Comparison of ENCODE assay signal across 14 cellular contexts in genomic region chr6:156994215-156995076, GRCh38.
DNase-seq lines count a peak whose midpoint lies in the region; ATAC-seq and TF ChIP-seq lines count a peak whose summit lies in the region.
"Had no signal": no experiment of that assay in that cellular context is flagged by ENCODE, and none has a peak within 500 bp of the region (broad histone marks: within the 10 kb centered on the region; RNA-seq: fewer than 3 reads in every experiment).

No MANE protein-coding gene starts in this region.

- peaks cover 12% of the 10 kb centered on the region for H3K4me1 ChIP-seq in endodermal cell (ENCODE audit: control insufficient read depth, insufficient read depth, low read length)

- H3K4me3 ChIP-seq in LNCaP clone FGC (ENCODE audit: low read depth, low read length) (peak overlapping the region; percentile 27), endodermal cell (ENCODE audit: low read length) (peak overlapping the region; percentile 53)
- H3K4me3 ChIP-seq: BLaER1 had no signal

- ATAC-seq in GM21619 (IDR thresholded peaks at IDR 0.05; ENCODE audit: unreplicated experiment): no peak

- 90 to 93% methylated on average over 11 to 13 of the region's 13 CpGs for WGBS in endodermal cell (ENCODE audit: insufficient coverage in 1 of 2, insufficient read length in 1 of 2), 2 experiments

- no peaks in the 10 kb centered on the region for H3K36me3 ChIP-seq in endodermal cell (ENCODE audit: control insufficient read depth, insufficient read depth, low read length)
- H3K36me3 ChIP-seq: brain microvascular endothelial cell had no signal

- H3K9me3 ChIP-seq in endodermal cell (ENCODE audit: control insufficient read depth, low read length): no peaks in the 10 kb centered on the region
- H3K9me3 ChIP-seq: BLaER1 had no signal

- peaks cover 38% of the 10 kb centered on the region for H3K4me1 Mint-ChIP-seq in endodermal cell
- peaks cover 20% of the 10 kb centered on the region for H3K4me1 Mint-ChIP-seq in nephron

- no peaks in the 10 kb centered on the region for H3K27me3 ChIP-seq in endodermal cell (ENCODE audit: control insufficient read depth, insufficient read depth, low read length, poor library complexity, severe bottlenecking)
- H3K27me3 ChIP-seq: BLaER1, brain microvascular endothelial cell had no signal

- TF ChIP-seq CTCF in LNCaP clone FGC (IDR thresholded peaks at IDR 0.05; ENCODE audit: control insufficient read depth, extremely low read depth, insufficient read depth) (no peak), endodermal cell (conservative IDR thresholded peaks at IDR 0.05) (no peak), nephron (IDR thresholded peaks at IDR 0.05; ENCODE audit: unreplicated experiment in 3 of 3) (no peak)

- H3K27ac Mint-ChIP-seq in endodermal cell (peak overlapping the region; percentile 67), nephron (peak overlapping the region in 2 of 3 experiments; percentile 20 to 48)
- H3K27ac Mint-ChIP-seq: T-helper 1 cell treated with Interleukin-12 subunit alpha and Interleukin-12 subunit beta and Interleukin-4 antibody, amounts not matched to agents 30 μg/mL and 1 μg/mL, for 36 hours had no signal

- H3K27ac ChIP-seq in endodermal cell (ENCODE audit: low read depth, low read length): no peak overlapping the region
- H3K27ac ChIP-seq: BLaER1, brain microvascular endothelial cell had no signal

- H3K4me3 Mint-ChIP-seq in endodermal cell (peak overlapping the region; percentile 13), nephron (no peak overlapping the region)
- H3K4me3 Mint-ChIP-seq: T-helper 1 cell treated with Interleukin-12 subunit alpha and Interleukin-12 subunit beta and Interleukin-4 antibody, amounts not matched to agents 30 μg/mL and 1 μg/mL, for 36 hours had no signal

- no peaks in the 10 kb centered on the region for H3K9me3 Mint-ChIP-seq in endodermal cell
- H3K9me3 Mint-ChIP-seq in nephron: no peaks in the 10 kb centered on the region
- H3K9me3 Mint-ChIP-seq: T-helper 1 cell treated with Interleukin-12 subunit alpha and Interleukin-12 subunit beta and Interleukin-4 antibody, amounts not matched to agents 30 μg/mL and 1 μg/mL, for 36 hours had no signal

- DNase-seq in CD1c-positive myeloid dendritic cell (ENCODE audit: extremely low spot score) (peak; percentile 10), LNCaP clone FGC (ENCODE audit: low read depth) (peak; percentile 63), endodermal cell (peak; percentile 49), SIG-M5 treated with dmso at 0.1 percent for 504 hours (lab: John Stamatoyannopoulos, UW; ENCODE audit: unreplicated experiment) (no peak), putamen (ENCODE audit: low spot score) (no peak)
- no peak for DNase-seq in stimulated activated CD4-positive, alpha-beta T cell treated with anti-CD3 and anti-CD28 coated beads, Interleukin-12 subunit alpha, Interleukin-12 subunit beta, amount 100 ng/mL, for 4 hours
- DNase-seq: activated CD4-positive, alpha-beta T cell treated with anti-CD3 and anti-CD28 coated beads, Interleukin-2, amount 50 U/mL, for 4 hours; activated effector memory CD4-positive, alpha-beta T cell treated with Interleukin-2 at 50 U/mL for 16 hours; brain microvascular endothelial cell; GF-D8 had no signal

- H3K9ac ChIP-seq in endodermal cell (ENCODE audit: extremely low read depth, low read length, poor library complexity, severe bottlenecking): no peak overlapping the region
- H3K9ac ChIP-seq: BLaER1 had no signal

- H3K36me3 Mint-ChIP-seq in endodermal cell (ENCODE audit: low read depth) (peaks cover 2% of the 10 kb centered on the region), nephron (ENCODE audit: low read depth) (no peaks in the 10 kb centered on the region)

- no peaks in the 10 kb centered on the region for H3K27me3 Mint-ChIP-seq in endodermal cell (ENCODE audit: insufficient read depth)
- H3K27me3 Mint-ChIP-seq in nephron (ENCODE audit: low read depth): no peaks in the 10 kb centered on the region

Comparison
In these comparisons a context has a peak if more than half of its experiments do, and no peak if none do; other contexts are left out.
1. DNase-seq: peak in CD1c-positive myeloid dendritic cell (single experiment), LNCaP clone FGC (single experiment) and endodermal cell (single experiment); none in SIG-M5 treated with dmso at 0.1 percent for 504 hours (single experiment), putamen (single experiment) and stimulated activated CD4-positive, alpha-beta T cell treated with anti-CD3 and anti-CD28 coated beads, Interleukin-12 subunit alpha, Interleukin-12 subunit beta, amount 100 ng/mL, for 4 hours (single experiment).